ENCODE assay signal across 24 cellular contexts in genomic region chr12:95641299-95641947, GRCh38.
"Had no signal": no experiment of that assay in that cellular context is flagged by ENCODE, and none has a peak within 500 bp of the region (broad histone marks: within the 10 kb centered on the region; RNA-seq: fewer than 3 reads in every experiment).

No MANE protein-coding gene starts in this region.

- H3K4me3 ChIP-seq: cardiac muscle cell, SK-N-MC had no signal

- H3K4me1 Mint-ChIP-seq: activated CD4-positive, alpha-beta memory T cell treated with anti-CD3 and anti-CD28 coated beads, Interleukin-2, amount 10 ng/mL, durations not matched to agents 7 days and 5 days; activated T-helper 17 cell treated with anti-CD3 and anti-CD28 coated beads, Interleukin-2, amount 50 U/mL, for 72 hours had no signal

- DNase-seq: activated CD4-positive, alpha-beta memory T cell treated with anti-CD3 and anti-CD28 coated beads, Interleukin-2, amount 10 ng/mL, durations not matched to agents 7 days and 5 days; activated CD4-positive, alpha-beta T cell treated with anti-CD3 and anti-CD28 coated beads, Interleukin-2, amount 50 U/mL, for 1 hour; activated CD4-positive, CD25-positive, alpha-beta regulatory T cell; activated gamma-delta T cell; activated naive CD4-positive, alpha-beta T cell treated with anti-CD3 and anti-CD28 coated beads for 36 hours; activated T-cell treated with anti-CD3 and anti-CD28 coated beads for 4 hours; activated T-cell treated with anti-CD3 and anti-CD28 coated beads, Interleukin-2, amount 50 U/mL, for 48 hours; brain microvascular endothelial cell; KG1; NCI-H1048; NCI-H187 treated with DMSO at 0.1 percent for 48 hours; NCI-H2081 treated with DMSO at 0.1 percent for 48 hours; NCI-H510A treated with DMSO at 0.1 percent for 48 hours; NK-92 treated with Interleukin-12 subunit alpha and Interleukin-12 subunit beta, amount 100 ng/mL, for 24 hours; OCI-M1; RPMI8226; SIG-M5; T-helper 1 cell had no signal

- H3K27me3 ChIP-seq: brain microvascular endothelial cell had no signal

- H3K9me3 Mint-ChIP-seq: activated CD4-positive, alpha-beta memory T cell treated with anti-CD3 and anti-CD28 coated beads, Interleukin-2, amount 10 ng/mL, durations not matched to agents 7 days and 5 days; activated naive CD4-positive, alpha-beta T cell treated with anti-CD3 and anti-CD28 coated beads for 36 hours had no signal

- H3K27me3 Mint-ChIP-seq: activated CD4-positive, alpha-beta memory T cell treated with anti-CD3 and anti-CD28 coated beads, Interleukin-2, amount 10 ng/mL, durations not matched to agents 7 days and 5 days had no signal

- H3K27ac Mint-ChIP-seq: activated CD4-positive, alpha-beta memory T cell treated with anti-CD3 and anti-CD28 coated beads, Interleukin-2, amount 10 ng/mL, durations not matched to agents 7 days and 5 days; activated naive CD4-positive, alpha-beta T cell treated with anti-CD3 and anti-CD28 coated beads for 36 hours; activated naive CD8-positive, alpha-beta T cell; activated T-helper 17 cell treated with anti-CD3 and anti-CD28 coated beads, Interleukin-2, amount 50 U/mL, for 72 hours had no signal

- H3K4me3 Mint-ChIP-seq: activated CD4-positive, alpha-beta memory T cell treated with anti-CD3 and anti-CD28 coated beads, Interleukin-2, amount 10 ng/mL, durations not matched to agents 7 days and 5 days; activated naive CD4-positive, alpha-beta T cell treated with anti-CD3 and anti-CD28 coated beads for 36 hours; activated naive CD8-positive, alpha-beta T cell; activated T-helper 17 cell treated with anti-CD3 and anti-CD28 coated beads, Interleukin-2, amount 50 U/mL, for 72 hours had no signal

- ATAC-seq: activated T-helper 17 cell treated with anti-CD3 and anti-CD28 coated beads, Interleukin-2, amount 50 U/mL, for 72 hours; Panc1 had no signal

- H3K36me3 ChIP-seq: brain microvascular endothelial cell, cardiac muscle cell had no signal

- H3K27ac ChIP-seq: brain microvascular endothelial cell, cardiac muscle cell, SK-N-MC, VCaP had no signal
